Comparison of ENCODE assay signal across 9 cellular contexts in genomic region chr3:122682016-122682374, GRCh38. TPM values are rescaled to one million over a fixed set of nuclear protein-coding genes. Genes with fewer than 3 reads are reported as not detected.
DNase-seq lines count a peak whose midpoint lies in the region; ATAC-seq and TF ChIP-seq lines count a peak whose summit lies in the region.
"Had no signal": no experiment of that assay in that cellular context is flagged by ENCODE, and none has a peak within 500 bp of the region (broad histone marks: within the 10 kb centered on the region; RNA-seq: fewer than 3 reads in every experiment).

No MANE protein-coding gene starts in this region.

- DNase-seq in amniotic stem cell (lab: John Stamatoyannopoulos, UW), result no peak
- DNase-seq in NCI-H2196 (lab: John Stamatoyannopoulos, UW; ENCODE audit: unreplicated experiment), result no peak
- DNase-seq in NCI-H1048 (lab: John Stamatoyannopoulos, UW), result no peak
- DNase-seq: NCI-H2171 treated with DMSO at 0.1 percent for 48 hours had no signal

- H3K27me3 Mint-ChIP-seq in IgD-negative memory B cell (no peaks in the 10 kb centered on the region), nephron (ENCODE audit: low read depth) (peaks cover 17% of the 10 kb centered on the region)
- H3K27me3 Mint-ChIP-seq in dendritic cell treated with granulocyte-macrophage colony-stimulating factor and Interleukin-4, amounts not matched to agents 40 ng/mL and 50 ng/mL, for 4 days, result no peaks in the 10 kb centered on the region

- no peak for ATAC-seq in HG03521 (IDR thresholded peaks at IDR 0.05; ENCODE audit: unreplicated experiment)

- H4K20me1 ChIP-seq in BLaER1, result no peaks in the 10 kb centered on the region

- H3K9me3 Mint-ChIP-seq in IgD-negative memory B cell (no peaks in the 10 kb centered on the region), nephron (no peaks in the 10 kb centered on the region)
- no peaks in the 10 kb centered on the region for H3K9me3 Mint-ChIP-seq in dendritic cell treated with granulocyte-macrophage colony-stimulating factor and Interleukin-4, amounts not matched to agents 40 ng/mL and 50 ng/mL, for 4 days

- peaks cover 2% of the 10 kb centered on the region for H3K36me3 Mint-ChIP-seq in IgD-negative memory B cell
- H3K36me3 Mint-ChIP-seq in dendritic cell treated with granulocyte-macrophage colony-stimulating factor and Interleukin-4, amounts not matched to agents 40 ng/mL and 50 ng/mL, for 4 days (ENCODE audit: low read depth), result peaks cover 37% of the 10 kb centered on the region
- H3K36me3 Mint-ChIP-seq in nephron (ENCODE audit: low read depth), result peaks cover 4% of the 10 kb centered on the region

- peaks cover 44% of the 10 kb centered on the region for H3K4me1 ChIP-seq in BLaER1

- no peaks in the 10 kb centered on the region for H3K9me3 ChIP-seq in BLaER1

- peak overlapping the region; percentile 88 for H3K9ac ChIP-seq in BLaER1

- peak overlapping the region; percentile 84 for H3K4me3 ChIP-seq in BLaER1

- no peaks in the 10 kb centered on the region; the same call in 1 of the 2 replicates for H3K36me3 ChIP-seq in BLaER1

- no peak for TF ChIP-seq CTCF in nephron (IDR thresholded peaks at IDR 0.05; ENCODE audit: unreplicated experiment in 3 of 3)

- intact Hi-C loops in dendritic cell treated with granulocyte-macrophage colony-stimulating factor and Interleukin-4, amounts not matched to agents 40 ng/mL and 50 ng/mL, for 4 days (cut with micrococcal nuclease), result loop anchor here (5.0 to 10.0 kb wide), 2 partner anchors 113 to 170 kb away; partner anchors contain the start of genes HSPBAP1, KPNA1 and SLC49A4

- H3K4me1 Mint-ChIP-seq in IgD-negative memory B cell (peaks cover 53 to 60% (median 60%) of the 10 kb centered on the region in 3 donors), nephron (peaks cover 17% of the 10 kb centered on the region)
- H3K4me1 Mint-ChIP-seq in dendritic cell treated with granulocyte-macrophage colony-stimulating factor and Interleukin-4, amounts not matched to agents 40 ng/mL and 50 ng/mL, for 4 days (ENCODE audit: low read depth), result peaks cover 66% of the 10 kb centered on the region

- peak overlapping the region; percentile 96 to 99 (median 97) for H3K4me3 Mint-ChIP-seq in IgD-negative memory B cell
- peak overlapping the region; percentile 94 for H3K4me3 Mint-ChIP-seq in dendritic cell treated with granulocyte-macrophage colony-stimulating factor and Interleukin-4, amounts not matched to agents 40 ng/mL and 50 ng/mL, for 4 days
- peak overlapping the region; percentile 81 to 91 (median 91) for H3K4me3 Mint-ChIP-seq in nephron

- peak overlapping the region; percentile 99 for H3K27ac Mint-ChIP-seq in IgD-negative memory B cell
- H3K27ac Mint-ChIP-seq in dendritic cell treated with granulocyte-macrophage colony-stimulating factor and Interleukin-4, amounts not matched to agents 40 ng/mL and 50 ng/mL, for 4 days, result peak overlapping the region; percentile 94
- H3K27ac Mint-ChIP-seq in nephron, result peak overlapping the region in 1 of 3 experiments; percentile 7

- peak overlapping the region; percentile 96 for H3K4me2 ChIP-seq in BLaER1

- H3K27ac ChIP-seq in BLaER1, result peak overlapping the region; percentile 91

- H3K27me3 ChIP-seq in BLaER1, result no peaks in the 10 kb centered on the region

RNA-seq across cellular contexts. Expression of gene PARP14, which starts 1.4 kb away (rescaled TPM):
- 22.6 TPM for polyA plus RNA-seq in IgD-negative memory B cell
